In genomic region chr17:1486802-1487695, GRCh38 we compare ENCODE assay signal across 8 cellular contexts. TPM values are rescaled to one million over a fixed set of nuclear protein-coding genes. Genes with fewer than 3 reads are reported as not detected.
DNase-seq lines count a peak whose midpoint lies in the region; ATAC-seq and TF ChIP-seq lines count a peak whose summit lies in the region.

No MANE protein-coding gene starts in this region.

- DNase-seq in BJ (ENCODE audit: low read depth) (no peak), dermis blood vessel endothelial cell (peak; percentile 72), mesendoderm (peak; percentile 91), RKO (ENCODE audit: low spot score) (no peak)
- DNase-seq in activated CD4-positive, alpha-beta T cell treated with anti-CD3 and anti-CD28 coated beads, Interleukin-2, amount 10 ng/mL, durations not matched to agents 24 days and 14 days, result peak; percentile 77
- peak; percentile 72 to 73 for DNase-seq in stimulated activated CD8-positive, alpha-beta memory T cell treated with anti-CD3 and anti-CD28 coated beads, Interleukin-15, amount 100 ng/mL, for 4 hours (ENCODE audit: low read depth in 2 of 2)

- no peak overlapping the region for H4K5ac ChIP-seq in mesendoderm (ENCODE audit: low read length)

- peaks cover 12% of the 10 kb centered on the region for H3K36me3 ChIP-seq in BJ (ENCODE audit: control insufficient read depth, insufficient read depth, low read length)
- peaks cover 3% of the 10 kb centered on the region for H3K36me3 ChIP-seq in mesendoderm (ENCODE audit: control insufficient read depth, insufficient read depth, low read length)

- intact Hi-C loops in activated CD4-positive, alpha-beta T cell treated with anti-CD3 and anti-CD28 coated beads, Interleukin-2, amount 10 ng/mL, durations not matched to agents 24 days and 14 days (cut with micrococcal nuclease), result no loop called here

- peaks cover 3% of the 10 kb centered on the region for H3K79me1 ChIP-seq in mesendoderm (ENCODE audit: low read length)

- peaks cover 17% of the 10 kb centered on the region for H3K36me3 Mint-ChIP-seq in activated CD4-positive, alpha-beta T cell treated with anti-CD3 and anti-CD28 coated beads, Interleukin-2, amount 10 ng/mL, durations not matched to agents 24 days and 14 days (ENCODE audit: low read depth)

- peak overlapping the region; percentile 86 for H3K27ac Mint-ChIP-seq in activated CD4-positive, alpha-beta T cell treated with anti-CD3 and anti-CD28 coated beads, Interleukin-2, amount 10 ng/mL, durations not matched to agents 24 days and 14 days

- H2AK5ac ChIP-seq in mesendoderm (ENCODE audit: low read length), result no peak overlapping the region

- H3K27me3 ChIP-seq in BJ (ENCODE audit: control insufficient read depth, insufficient read depth, low read length) (no peaks in the 10 kb centered on the region), mesendoderm (ENCODE audit: insufficient read depth, low read length, poor library complexity) (no peaks in the 10 kb centered on the region)

- H3K9me3 Mint-ChIP-seq in activated CD4-positive, alpha-beta T cell treated with anti-CD3 and anti-CD28 coated beads, Interleukin-2, amount 10 ng/mL, durations not matched to agents 24 days and 14 days, result no peaks in the 10 kb centered on the region

- peak overlapping the region; percentile 83 for H3K4me3 Mint-ChIP-seq in activated CD4-positive, alpha-beta T cell treated with anti-CD3 and anti-CD28 coated beads, Interleukin-2, amount 10 ng/mL, durations not matched to agents 24 days and 14 days

- no peak overlapping the region for H3K23ac ChIP-seq in mesendoderm (ENCODE audit: low read length)

- WGBS in mesendoderm (ENCODE audit: extremely low coverage, insufficient coverage, low lambda C conversion rate), result no CpG with 5 or more reads among the region's 74 CpGs

- no peak overlapping the region for H2BK5ac ChIP-seq in mesendoderm (ENCODE audit: low read length)

- POLR2A ChIA-PET in BJ (lab: Charles Lee), result interaction anchor here (0.6 kb wide), 2 partner anchors 183 to 343 kb away, joined by 7 to 9 read pairs; partner anchors contain the start of genes RPA1 and SMYD4

- no peaks in the 10 kb centered on the region for H3K27me3 Mint-ChIP-seq in activated CD4-positive, alpha-beta T cell treated with anti-CD3 and anti-CD28 coated beads, Interleukin-2, amount 10 ng/mL, durations not matched to agents 24 days and 14 days

- H3K4ac ChIP-seq in mesendoderm (ENCODE audit: low read depth, low read length), result peak overlapping the region; percentile 58

- H3K4me3 ChIP-seq in BJ (ENCODE audit: low read depth, low read length) (peak overlapping the region; percentile 37), mesendoderm (ENCODE audit: low read length) (no peak overlapping the region)

- no peak for TF ChIP-seq RAD21 in Ishikawa (IDR thresholded peaks at IDR 0.05; ENCODE audit: low read depth)

- peak overlapping the region; percentile 84 for H3K56ac ChIP-seq in mesendoderm (ENCODE audit: low read length)

- ATAC-seq in GM19395 (IDR thresholded peaks at IDR 0.05; ENCODE audit: unreplicated experiment), result no peak

- CTCF ChIA-PET in BJ (lab: Yijun Ruan, JAX), result interaction anchor here (1.4 to 2.4 kb wide), 2 partner anchors 29 to 121 kb away, joined by 4 to 12 read pairs; partner anchors contain the start of gene INPP5K

- H4K8ac ChIP-seq in mesendoderm (ENCODE audit: low read depth, low read length), result no peak overlapping the region

- H3K27ac ChIP-seq in mesendoderm (ENCODE audit: low read depth, low read length), result peak overlapping the region; percentile 75

- TF ChIP-seq EP300 in Ishikawa (IDR thresholded peaks at IDR 0.05; ENCODE audit: borderline replicate concordance), result no peak

- peak overlapping the region; percentile 17 for H2BK120ac ChIP-seq in mesendoderm (ENCODE audit: low read depth, low read length)

- peaks cover 4% of the 10 kb centered on the region for H3K79me2 ChIP-seq in mesendoderm (ENCODE audit: control insufficient read depth, insufficient read depth, low read length)

- peak overlapping the region; percentile 35 for H3K18ac ChIP-seq in mesendoderm (ENCODE audit: low read length)

- peaks cover 2% of the 10 kb centered on the region for H3K4me1 ChIP-seq in mesendoderm (ENCODE audit: control insufficient read depth, low read depth, low read length)

- no peak for TF ChIP-seq CTCF in BJ (IDR thresholded peaks at IDR 0.05; ENCODE audit: insufficient read depth, low read depth, low read length)

- peak overlapping the region; percentile 84 for H3K4me2 ChIP-seq in mesendoderm (ENCODE audit: low read length)

- H2BK15ac ChIP-seq in mesendoderm (replicated peaks; ENCODE audit: low read depth), result no peak overlapping the region

- peak overlapping the region; percentile 65 for H3K9ac ChIP-seq in mesendoderm (ENCODE audit: low read length)

- H3K4me1 Mint-ChIP-seq in activated CD4-positive, alpha-beta T cell treated with anti-CD3 and anti-CD28 coated beads, Interleukin-2, amount 10 ng/mL, durations not matched to agents 24 days and 14 days, result peaks cover 27% of the 10 kb centered on the region

TF ChIP-seq in Ishikawa, 13 proteins besides CTCF, POLR2A, EP300 and RAD21:
- TF ChIP-seq ZBTB7A (IDR thresholded peaks at IDR 0.05; ENCODE audit: low read depth) (peak; percentile 65), REST (IDR thresholded peaks at IDR 0.05; ENCODE audit: low read depth) (no peak), MAX (IDR thresholded peaks at IDR 0.05) (peak; percentile 37; the same call in 1 of the 2 replicates), TCF12 (IDR thresholded peaks at IDR 0.05; ENCODE audit: low read depth) (0 out of 2 replicates have a peak, but pooled peaks have one; percentile 8), NFIC (IDR thresholded peaks at IDR 0.05) (peak; percentile 85), TEAD4 (IDR thresholded peaks at IDR 0.05) (no peak), USF1 (IDR thresholded peaks at IDR 0.05) (no peak)

RNA-seq across cellular contexts. Expression of gene MYO1C, which starts 5.4 kb away (rescaled TPM):
- 211 and 321 TPM in 2 replicates for polyA plus RNA-seq in BJ (2011; rRNA removed)
- polyA minus RNA-seq in BJ (2011; rRNA and poly(A)+ RNA removed), result 436 and 556 TPM in 2 replicates
- total RNA-seq in activated CD4-positive, alpha-beta T cell treated with anti-CD3 and anti-CD28 coated beads, Interleukin-2, amount 10 ng/mL, durations not matched to agents 24 days and 14 days, result 37.4 and 43.4 TPM in 2 replicates
- total RNA-seq in dermis blood vessel endothelial cell, result 193 and 439 TPM in 2 replicates
- 35.2 TPM for polyA plus RNA-seq in mesendoderm (2013, experiment 1 of 2)
- polyA plus RNA-seq in mesendoderm (2013, experiment 2 of 2), result 36.4 TPM

RNA-seq across cellular contexts. Expression of gene INPP5K, which starts 29.4 kb away (rescaled TPM):
- 43.9 and 45.3 TPM in 2 replicates for polyA plus RNA-seq in BJ (2011; rRNA removed)
- 42.5 and 50.9 TPM in 2 replicates for polyA minus RNA-seq in BJ (2011; rRNA and poly(A)+ RNA removed)
- total RNA-seq in activated CD4-positive, alpha-beta T cell treated with anti-CD3 and anti-CD28 coated beads, Interleukin-2, amount 10 ng/mL, durations not matched to agents 24 days and 14 days, result 19.1 and 21.0 TPM in 2 replicates
- 74.7 and 88.0 TPM in 2 replicates for total RNA-seq in dermis blood vessel endothelial cell
- 15.1 TPM for polyA plus RNA-seq in mesendoderm (2013, experiment 1 of 2)
- 14.1 TPM for polyA plus RNA-seq in mesendoderm (2013, experiment 2 of 2)

RNA-seq across cellular contexts. Expression of gene CRK, which starts 31.0 kb away (rescaled TPM):
- polyA plus RNA-seq in BJ (2011; rRNA removed), result 53.8 and 86.5 TPM in 2 replicates
- polyA minus RNA-seq in BJ (2011; rRNA and poly(A)+ RNA removed), result 40.6 and 45.4 TPM in 2 replicates
- total RNA-seq in activated CD4-positive, alpha-beta T cell treated with anti-CD3 and anti-CD28 coated beads, Interleukin-2, amount 10 ng/mL, durations not matched to agents 24 days and 14 days, result 22.5 and 24.3 TPM in 2 replicates
- 162 and 166 TPM in 2 replicates for total RNA-seq in dermis blood vessel endothelial cell
- polyA plus RNA-seq in mesendoderm (2013, experiment 1 of 2), result 39.1 TPM
- 39.0 TPM for polyA plus RNA-seq in mesendoderm (2013, experiment 2 of 2)

Comparison
In these comparisons a context has a peak if more than half of its experiments do, and no peak if none do; other contexts are left out.
1. DNase-seq: peak in activated CD4-positive, alpha-beta T cell treated with anti-CD3 and anti-CD28 coated beads, Interleukin-2, amount 10 ng/mL, durations not matched to agents 24 days and 14 days (single experiment), dermis blood vessel endothelial cell (single experiment), mesendoderm (single experiment) and stimulated activated CD8-positive, alpha-beta memory T cell treated with anti-CD3 and anti-CD28 coated beads, Interleukin-15, amount 100 ng/mL, for 4 hours (2 of 2); none in BJ (single experiment) and RKO (single experiment).